Comparison of ENCODE assay signal across 8 cellular contexts in genomic region chr3:130111185-130111864, GRCh38. TPM values are rescaled to one million over a fixed set of nuclear protein-coding genes. Genes with fewer than 3 reads are reported as not detected.
DNase-seq lines count a peak whose midpoint lies in the region; ATAC-seq and TF ChIP-seq lines count a peak whose summit lies in the region.

No MANE protein-coding gene starts in this region.

- in situ Hi-C loops in KBM-7 (cut with MboI; ENCODE audit: low pct_unique_long_range_greater_than_20kb, low sequenced_read_pairs), result no loop called here

- BruUV-seq in PC-9 (replicated peaks; lab: Mats Ljungman, UMichigan), result no TSS peak

- no peaks in the 10 kb centered on the region for H3K9me2 ChIP-seq in PC-9 (ENCODE audit: insufficient read depth)

- intact Hi-C loops in PC-9 (cut with micrococcal nuclease; ENCODE audit: unreplicated experiment), result loop anchor here (2.0 kb wide), 1 partner anchor 17 kb away; no protein-coding TSS in a partner anchor

- H3K4me3 ChIP-seq in PC-9 (peak overlapping the region; percentile 88), muscle layer of duodenum (ENCODE audit: low read depth in 1 of 2, low read length in 2 of 2) (peak overlapping the region; percentile 7 to 84)

- no peaks in the 10 kb centered on the region for H4K20me1 ChIP-seq in PC-9 (ENCODE audit: insufficient read depth)

- CTCF ChIA-PET in PC-9 (lab: Charles Lee), result interaction anchor here (0.6 to 1.0 kb wide), 8 partner anchors 13 to 1101 kb away, joined by 3 to 8 read pairs (median 3); no protein-coding TSS in a partner anchor

- H3K27ac ChIP-seq in PC-9 (peak overlapping the region; percentile 78), muscle layer of duodenum (ENCODE audit: low read length) (no peak overlapping the region)

- POLR2A ChIA-PET in PC-9 (lab: Charles Lee; ENCODE audit: unreplicated experiment), result interaction anchor here (0.5 to 1.1 kb wide), 9 partner anchors 119 to 1431 kb away, joined by 3 to 12 read pairs (median 3); partner anchors contain the start of gene TMCC1

- peak overlapping the region; percentile 68 for H2AFZ ChIP-seq in PC-9

- H3K27me3 ChIP-seq in PC-9 (ENCODE audit: insufficient read depth, low read depth) (no peaks in the 10 kb centered on the region), muscle layer of duodenum (ENCODE audit: low read depth, low read length) (no peaks in the 10 kb centered on the region)

- no peak for TF ChIP-seq CTCF in PC-9 (conservative IDR thresholded peaks at IDR 0.05)

- peaks cover 16% of the 10 kb centered on the region for H3K79me2 ChIP-seq in PC-9 (ENCODE audit: low read depth)

- H3K4me2 ChIP-seq in PC-9, result peak overlapping the region; percentile 91

- ATAC-seq in GM21723 (IDR thresholded peaks at IDR 0.05; ENCODE audit: unreplicated experiment) (peak; percentile 100), esophagus mucosa (peak; percentile 100)

- H3K36me3 ChIP-seq in PC-9 (ENCODE audit: low read depth), result no peaks in the 10 kb centered on the region
- no peaks in the 10 kb centered on the region for H3K36me3 ChIP-seq in muscle layer of duodenum (ENCODE audit: control insufficient read depth in 1 of 2, insufficient read depth in 2 of 2, low read length in 2 of 2)

- peaks cover 23% of the 10 kb centered on the region for H3K4me1 ChIP-seq in PC-9 (replicated peaks; ENCODE audit: insufficient read depth)
- peaks cover 0 to 6% of the 10 kb centered on the region in 2 donors for H3K4me1 ChIP-seq in muscle layer of duodenum (ENCODE audit: control insufficient read depth in 1 of 2, insufficient read depth in 2 of 2, low read length in 2 of 2)

- DNase-seq in DMS53 (lab: John Stamatoyannopoulos, UW) (peak; percentile 98), KBM-7 (peak; percentile 95), PC-9 (peak; percentile 89 to 99)
- DNase-seq in activated T-cell treated with anti-CD3 and anti-CD28 coated beads, Interleukin-2, amount 50 U/mL, for 48 hours, result peak; percentile 98
- DNase-seq in stimulated activated CD8-positive, alpha-beta memory T cell treated with anti-CD3 and anti-CD28 coated beads, Interleukin-7, amount 100 ng/mL, for 24 hours (ENCODE audit: low read depth), result peak; percentile 99

- peaks cover 10% of the 10 kb centered on the region; the same call in 1 of the 2 replicates for H3F3A ChIP-seq in PC-9 (ENCODE audit: insufficient read depth, low read depth)

- no peaks in the 10 kb centered on the region for H3K9me3 ChIP-seq in PC-9 (ENCODE audit: insufficient read depth, low read depth)
- H3K9me3 ChIP-seq in muscle layer of duodenum (ENCODE audit: control insufficient read depth in 1 of 2, low read length in 2 of 2), result no peaks in the 10 kb centered on the region

RNA-seq across cellular contexts. Expression of gene ALG1L2, which starts 29.7 kb away (rescaled TPM):
- 2.2 and 2.6 TPM in 2 replicates for total RNA-seq in PC-9 (2021)
- total RNA-seq in esophagus mucosa, result not detected
